Comparison of ENCODE assay signal across 9 cellular contexts in the genomic region with DNA sequence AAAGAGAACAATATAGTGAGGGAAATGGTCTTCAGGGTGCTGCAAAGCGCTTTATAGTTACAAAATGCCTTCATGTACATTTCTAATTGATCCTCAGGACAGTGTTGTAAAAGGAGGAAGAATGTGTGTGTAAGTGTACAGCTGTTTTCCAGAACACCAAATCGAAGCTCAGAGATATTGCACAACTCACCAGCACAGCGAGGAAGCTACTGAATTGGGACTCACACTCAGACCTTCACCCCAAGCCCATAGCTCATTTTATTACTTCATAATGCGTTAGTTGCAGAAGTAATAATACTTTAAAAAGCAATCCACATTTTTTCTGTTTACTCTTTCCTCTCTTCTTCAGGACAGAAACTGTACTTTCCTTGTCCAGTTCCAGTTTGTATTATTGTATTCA.
DNase-seq lines count a peak whose midpoint lies in the region; ATAC-seq and TF ChIP-seq lines count a peak whose summit lies in the region.
"Had no signal": no experiment of that assay in that cellular context is flagged by ENCODE, and none has a peak within 500 bp of the region (broad histone marks: within the 10 kb centered on the region; RNA-seq: fewer than 3 reads in every experiment).

No MANE protein-coding gene starts in this region.

- WGBS in psoas muscle, 3 donors = 44 to 53% (median 50%) methylated on average over 4 of the region's 4 CpGs

- DNase-seq in SIG-M5 treated with dmso at 0.1 percent for 504 hours (lab: John Stamatoyannopoulos, UW; ENCODE audit: unreplicated experiment) (peak; percentile 73), foreskin fibroblast (peak; percentile 70 to 81), psoas muscle (no peak), NCI-H2107 (lab: John Stamatoyannopoulos, UW) (no peak), ureter (ENCODE audit: low spot score) (no peak), immature natural killer cell (no peak)
- DNase-seq: activated gamma-delta T cell treated with Interleukin-2 at 50 U/mL for 16 hours had no signal

- H3K4me3 Mint-ChIP-seq in immature natural killer cell = no peak overlapping the region

- peak overlapping the region; percentile 62 for H3K4me2 ChIP-seq in DOHH2 (ENCODE audit: low read length)

- H3K27me3 ChIP-seq in DOHH2 (ENCODE audit: control insufficient read depth, low read length) = no peaks in the 10 kb centered on the region
- H3K27me3 ChIP-seq in psoas muscle (ENCODE audit: insufficient read depth in 3 of 3, low read length in 2 of 3) = no peaks in the 10 kb centered on the region

- H3K36me3 ChIP-seq in DOHH2 (ENCODE audit: control insufficient read depth, low read length) (no peaks in the 10 kb centered on the region), psoas muscle (ENCODE audit: insufficient read depth in 1 of 2, low read depth in 1 of 2) (no peaks in the 10 kb centered on the region)

- H3K4me1 ChIP-seq in DOHH2 (ENCODE audit: control insufficient read depth, low read length) (peaks cover 63% of the 10 kb centered on the region), psoas muscle (peaks cover 83% of the 10 kb centered on the region)

- H3K4me1 Mint-ChIP-seq in immature natural killer cell = peaks cover 19 to 51% of the 10 kb centered on the region in 2 donors

- H3K4me3 ChIP-seq in DOHH2 (ENCODE audit: low read length) (no peak overlapping the region), foreskin fibroblast (ENCODE audit: low read depth in 1 of 2, low read length in 2 of 2) (no peak overlapping the region), psoas muscle (no peak overlapping the region)

- TF ChIP-seq CTCF in DOHH2 (IDR thresholded peaks at IDR 0.05; ENCODE audit: low read depth, low read length, poor library complexity, severe bottlenecking) (no peak), foreskin fibroblast (IDR thresholded peaks at IDR 0.05; ENCODE audit: low read depth, low read length) (no peak), psoas muscle (IDR thresholded peaks at IDR 0.05) (no peak)

- H3K79me2 ChIP-seq in DOHH2 (ENCODE audit: control insufficient read depth, low read length) = no peaks in the 10 kb centered on the region

- peak overlapping the region in 2 of 6 donors; percentile 58 to 64 for H3K27ac Mint-ChIP-seq in immature natural killer cell

- intact Hi-C loops in psoas muscle (cut with DNase I) = loop anchor here (1.0 to 10.0 kb wide), 8 partner anchors 56 to 569 kb away; partner anchors contain the start of gene ZFP36L1 (in 2 of the 2)

- no peaks in the 10 kb centered on the region for H4K20me1 ChIP-seq in DOHH2 (ENCODE audit: control insufficient read depth, insufficient read depth, low read depth, low read length)

- H3K27ac ChIP-seq in DOHH2 (ENCODE audit: low read depth, low read length) (no peak overlapping the region; the same call in 1 of the 2 replicates), psoas muscle (peak overlapping the region; percentile 89)

- H3F3A ChIP-seq in DOHH2 (ENCODE audit: control insufficient read depth, insufficient read depth) = peaks cover 7% of the 10 kb centered on the region

- ATAC-seq in psoas muscle (no peak), HG03159 (IDR thresholded peaks at IDR 0.05; ENCODE audit: unreplicated experiment) (no peak)

- peaks cover 0 to 6% (median 0%) of the 10 kb centered on the region in 3 donors for H3K27me3 Mint-ChIP-seq in immature natural killer cell (ENCODE audit: low read depth in 3 of 3)

- no peaks in the 10 kb centered on the region for H3K9me3 Mint-ChIP-seq in immature natural killer cell

- H3K9me2 ChIP-seq in DOHH2 (replicated peaks; ENCODE audit: control insufficient read depth, low read length) = no peaks in the 10 kb centered on the region

- peaks cover 0 to 5% (median 0%) of the 10 kb centered on the region in 3 donors for H3K36me3 Mint-ChIP-seq in immature natural killer cell

- H3K9me3 ChIP-seq in DOHH2 (ENCODE audit: control insufficient read depth, insufficient read depth, low read length) (no peaks in the 10 kb centered on the region), psoas muscle (no peaks in the 10 kb centered on the region)

Comparison
In these comparisons a context has a peak if more than half of its experiments do, and no peak if none do; other contexts are left out.
1. DNase-seq: peak in SIG-M5 treated with dmso at 0.1 percent for 504 hours (single experiment) and foreskin fibroblast (2 of 2); none in psoas muscle (0 of 2), NCI-H2107 (single experiment), ureter (single experiment) and immature natural killer cell (0 of 3).